ENCODE assay signal across 26 cellular contexts in genomic region chr14:53925201-53925766, GRCh38. TPM values are rescaled to one million over a fixed set of nuclear protein-coding genes. Genes with fewer than 3 reads are reported as not detected.
A peak's percentile ranks its signal among the peaks of the same experiment; 100 is the strongest.
DNase-seq lines count a peak whose midpoint lies in the region; ATAC-seq and TF ChIP-seq lines count a peak whose summit lies in the region.
"Had no signal": no experiment of that assay in that cellular context is flagged by ENCODE, and none has a peak within 500 bp of the region (broad histone marks: within the 10 kb centered on the region; RNA-seq: fewer than 3 reads in every experiment).

No MANE protein-coding gene starts in this region.

- H3K23ac ChIP-seq in trophoblast cell (ENCODE audit: low read length) = no peak overlapping the region

- H2AK5ac ChIP-seq in trophoblast cell (ENCODE audit: low read length) = no peak overlapping the region

- no peaks in the 10 kb centered on the region for H3K36me3 ChIP-seq in Caco-2 (ENCODE audit: control insufficient read depth, insufficient read depth, low read length)
- H3K36me3 ChIP-seq in RWPE2 (ENCODE audit: low read depth) = no peaks in the 10 kb centered on the region
- H3K36me3 ChIP-seq in trophoblast cell (ENCODE audit: control insufficient read depth in 1 of 2, insufficient read depth in 2 of 2, low read length in 2 of 2) = no peaks in the 10 kb centered on the region
- H3K36me3 ChIP-seq: brain microvascular endothelial cell, colonic mucosa, sigmoid colon, thoracic aorta had no signal

- H4K91ac ChIP-seq in trophoblast cell (ENCODE audit: low read depth, low read length) = no peak overlapping the region

- H3K79me1 ChIP-seq in trophoblast cell (ENCODE audit: low read length) = peaks cover 13% of the 10 kb centered on the region

- CTCF ChIA-PET in Caco-2 (lab: Charles Lee) = interaction anchor here (1.0 kb wide), 1 partner anchor 413 kb away, joined by 3 read pairs; no protein-coding TSS in a partner anchor

- no peak overlapping the region for H3K4me3 ChIP-seq in Caco-2 (ENCODE audit: low read depth, low read length)
- H3K4me3 ChIP-seq in RWPE2 (ENCODE audit: severe bottlenecking) = no peak overlapping the region
- H3K4me3 ChIP-seq in fibroblast of mammary gland (ENCODE audit: control insufficient read depth, low read depth, low read length) = no peak overlapping the region
- no peak overlapping the region for H3K4me3 ChIP-seq in trophoblast cell (ENCODE audit: low read depth, low read length)
- H3K4me3 ChIP-seq: colonic mucosa, mucosa of descending colon, sigmoid colon, thoracic aorta had no signal

- ATAC-seq in RWPE2 (ENCODE audit: low read depth) = no peak
- ATAC-seq in HG03439 (IDR thresholded peaks at IDR 0.05; ENCODE audit: unreplicated experiment) = no peak
- ATAC-seq in GM19463 (IDR thresholded peaks at IDR 0.05; ENCODE audit: unreplicated experiment) = no peak
- ATAC-seq: HepG2; left ventricle myocardium superior; stimulated activated effector memory CD8-positive, alpha-beta T cell treated with anti-CD3 and anti-CD28 coated beads, Interleukin-12 subunit alpha, Interleukin-12 subunit beta, amount 100 ng/mL, for 72 hours had no signal

- H2AFZ ChIP-seq in trophoblast cell (ENCODE audit: insufficient read depth, low read length, poor library complexity) = no peak overlapping the region

- H2BK12ac ChIP-seq in trophoblast cell (ENCODE audit: low read length) = peak overlapping the region; percentile 5

- no peak overlapping the region for H3K9ac ChIP-seq in trophoblast cell (ENCODE audit: low read length)

- WGBS in trophoblast cell (ENCODE audit: extremely low coverage, insufficient coverage, insufficient read length) = no CpG with 5 or more reads among the region's 6 CpGs

- H3K27ac Mint-ChIP-seq in Caco-2 (ENCODE audit: unreplicated experiment) = peak overlapping the region; percentile 27
- H3K27ac Mint-ChIP-seq: activated B cell treated with CpG ODN at 0.5 μM for 24 hours; activated naive CD8-positive, alpha-beta T cell treated with anti-CD3 and anti-CD28 coated beads, Interleukin-2, amount 10 ng/mL, durations not matched to agents 7 days and 5 days; CD4-positive, alpha-beta memory T cell; stimulated activated effector memory CD8-positive, alpha-beta T cell treated with anti-CD3 and anti-CD28 coated beads, Interleukin-12 subunit alpha, Interleukin-12 subunit beta, amount 100 ng/mL, for 72 hours had no signal

- H3K27ac ChIP-seq in RWPE2 (ENCODE audit: poor library complexity, severe bottlenecking) = peak overlapping the region; percentile 82
- H3K27ac ChIP-seq in trophoblast cell (ENCODE audit: low read depth, low read length) = peak overlapping the region; percentile 82
- H3K27ac ChIP-seq: brain microvascular endothelial cell, colonic mucosa, sigmoid colon, thoracic aorta had no signal

- H3K79me2 ChIP-seq in trophoblast cell (ENCODE audit: control insufficient read depth, insufficient read depth, low read length, poor library complexity) = no peaks in the 10 kb centered on the region

- peaks cover 72% of the 10 kb centered on the region for H3K4me1 Mint-ChIP-seq in Caco-2 (ENCODE audit: low read depth, unreplicated experiment)
- H3K4me1 Mint-ChIP-seq: activated B cell treated with CpG ODN at 0.5 μM for 24 hours; activated naive CD8-positive, alpha-beta T cell treated with anti-CD3 and anti-CD28 coated beads, Interleukin-2, amount 10 ng/mL, durations not matched to agents 7 days and 5 days; CD4-positive, alpha-beta memory T cell; neural crest cell; stimulated activated effector memory CD8-positive, alpha-beta T cell treated with anti-CD3 and anti-CD28 coated beads, Interleukin-12 subunit alpha, Interleukin-12 subunit beta, amount 100 ng/mL, for 72 hours had no signal

- POLR2A ChIA-PET in Caco-2 (lab: Charles Lee) = no interaction called here

- H3K4me1 ChIP-seq in Caco-2 (peaks cover 63% of the 10 kb centered on the region), RWPE2 (ENCODE audit: insufficient read depth, poor library complexity, severe bottlenecking) (peaks cover 24% of the 10 kb centered on the region), trophoblast cell (ENCODE audit: control insufficient read depth in 1 of 2, insufficient read depth in 2 of 2, low read length in 2 of 2) (peaks cover 10 to 24% of the 10 kb centered on the region in 2 experiments)
- H3K4me1 ChIP-seq: colonic mucosa, sigmoid colon had no signal

- peak overlapping the region; percentile 25 for H3K4me2 ChIP-seq in trophoblast cell (ENCODE audit: low read length)

- TF ChIP-seq CTCF in Caco-2 (IDR thresholded peaks at IDR 0.05; ENCODE audit: insufficient read depth in 1 of 2, low read depth in 1 of 2, low read length in 1 of 2, severe bottlenecking in 1 of 2, unreplicated experiment in 1 of 2) (no peak), RWPE2 (IDR thresholded peaks at IDR 0.05; ENCODE audit: poor library complexity, severe bottlenecking) (no peak), fibroblast of mammary gland (conservative IDR thresholded peaks at IDR 0.05; ENCODE audit: control insufficient read depth, insufficient read depth, low read depth, low read length) (no peak)

- H3K9me3 ChIP-seq in Caco-2 (no peaks in the 10 kb centered on the region), RWPE2 (ENCODE audit: severe bottlenecking) (no peaks in the 10 kb centered on the region), trophoblast cell (ENCODE audit: insufficient read depth, low read depth, low read length) (no peaks in the 10 kb centered on the region)
- H3K9me3 ChIP-seq: colonic mucosa, mucosa of descending colon, sigmoid colon, thoracic aorta had no signal

- peak overlapping the region; percentile 35 for H2BK5ac ChIP-seq in trophoblast cell (ENCODE audit: low read depth, low read length, poor library complexity)

- H3K9me3 Mint-ChIP-seq in Caco-2 (ENCODE audit: unreplicated experiment) = peaks cover 24% of the 10 kb centered on the region
- H3K9me3 Mint-ChIP-seq: activated B cell treated with CpG ODN at 0.5 μM for 24 hours; activated naive CD8-positive, alpha-beta T cell treated with anti-CD3 and anti-CD28 coated beads, Interleukin-2, amount 10 ng/mL, durations not matched to agents 7 days and 5 days; CD4-positive, alpha-beta memory T cell; neural crest cell; stimulated activated effector memory CD8-positive, alpha-beta T cell treated with anti-CD3 and anti-CD28 coated beads, Interleukin-12 subunit alpha, Interleukin-12 subunit beta, amount 100 ng/mL, for 72 hours had no signal

- no peak overlapping the region for H3K4ac ChIP-seq in trophoblast cell (ENCODE audit: low read depth, low read length)

- peak overlapping the region; percentile 15 for H2BK120ac ChIP-seq in trophoblast cell (ENCODE audit: insufficient read depth, low read length, poor library complexity)

- H3K27me3 Mint-ChIP-seq in Caco-2 (ENCODE audit: insufficient read depth, unreplicated experiment) = no peaks in the 10 kb centered on the region

- H3K27me3 ChIP-seq in Caco-2 (replicated peaks; ENCODE audit: control insufficient read depth, insufficient read depth, low read length) (no peaks in the 10 kb centered on the region), RWPE2 (ENCODE audit: insufficient read depth, poor library complexity, severe bottlenecking) (no peaks in the 10 kb centered on the region), trophoblast cell (ENCODE audit: insufficient read depth, low read length) (no peaks in the 10 kb centered on the region)
- H3K27me3 ChIP-seq: brain microvascular endothelial cell, colonic mucosa, sigmoid colon had no signal

- H4K12ac ChIP-seq in trophoblast cell (ENCODE audit: low read depth, low read length) = no peak overlapping the region

- H3K14ac ChIP-seq in trophoblast cell (ENCODE audit: low read length) = no peak overlapping the region

- peaks cover 6% of the 10 kb centered on the region for H3K36me3 Mint-ChIP-seq in Caco-2 (ENCODE audit: insufficient read depth, unreplicated experiment)
- H3K36me3 Mint-ChIP-seq: activated naive CD8-positive, alpha-beta T cell treated with anti-CD3 and anti-CD28 coated beads, Interleukin-2, amount 10 ng/mL, durations not matched to agents 7 days and 5 days; CD4-positive, alpha-beta memory T cell; stimulated activated effector memory CD8-positive, alpha-beta T cell treated with anti-CD3 and anti-CD28 coated beads, Interleukin-12 subunit alpha, Interleukin-12 subunit beta, amount 100 ng/mL, for 72 hours had no signal

- H3K4me3 Mint-ChIP-seq in Caco-2 (ENCODE audit: unreplicated experiment) = peak overlapping the region; percentile 0
- H3K4me3 Mint-ChIP-seq: activated B cell treated with CpG ODN at 0.5 μM for 24 hours; activated naive CD8-positive, alpha-beta T cell treated with anti-CD3 and anti-CD28 coated beads, Interleukin-2, amount 10 ng/mL, durations not matched to agents 7 days and 5 days; CD4-positive, alpha-beta memory T cell; neural crest cell; stimulated activated effector memory CD8-positive, alpha-beta T cell treated with anti-CD3 and anti-CD28 coated beads, Interleukin-12 subunit alpha, Interleukin-12 subunit beta, amount 100 ng/mL, for 72 hours had no signal

- H4K8ac ChIP-seq in trophoblast cell (ENCODE audit: low read depth, low read length) = no peak overlapping the region

- DNase-seq in Caco-2 (no peak), RWPE2 (ENCODE audit: low spot score) (no peak), fibroblast of mammary gland (ENCODE audit: low read depth) (peak; percentile 40), trophoblast cell (peak; percentile 40 to 70), NAMALWA (ENCODE audit: low spot score) (no peak), NCI-H1436 treated with DMSO at 0.1 percent for 48 hours (lab: John Stamatoyannopoulos, UW) (no peak)
- DNase-seq: activated B cell treated with CpG ODN at 0.5 μM for 24 hours; activated CD4-positive, alpha-beta T cell treated with anti-CD3 and anti-CD28 coated beads, Interleukin-2, amount 50 U/mL, for 4 hours; activated CD8-positive, alpha-beta memory T cell treated with anti-CD3 and anti-CD28 coated beads, Interleukin-2, amount 50 U/mL, for 4 hours; activated naive CD8-positive, alpha-beta T cell treated with anti-CD3 and anti-CD28 coated beads, Interleukin-2, amount 10 ng/mL, durations not matched to agents 7 days and 5 days; CD4-positive, alpha-beta memory T cell; colonic mucosa; left ventricle myocardium superior; mucosa of descending colon; NCI-H1105 treated with DMSO at 0.1 percent for 48 hours; NCI-H524 treated with DMSO at 0.1 percent for 48 hours; sigmoid colon; stimulated activated CD4-positive, alpha-beta T cell treated with anti-CD3 and anti-CD28 coated beads, Interleukin-1b, Interleukin-23, amount 100 ng/mL, for 48 hours; T-helper 9 cell had no signal

- intact Hi-C loops in Caco-2 (cut with micrococcal nuclease; ENCODE audit: unreplicated experiment) = no loop called here

- BruUV-seq in Caco-2 (replicated peaks; lab: Mats Ljungman, UMichigan) = no TSS peak

- no peak overlapping the region for H3K18ac ChIP-seq in trophoblast cell (ENCODE audit: low read length)

RNA-seq across cellular contexts. Expression of gene BMP4, which starts 31.3 kb away (rescaled TPM):
- 108 and 113 TPM in 2 replicates for total RNA-seq in Caco-2 (2022)
- polyA plus RNA-seq in trophoblast cell (2013) = 16.6 and 17.9 TPM in 2 replicates

Comparison
In these comparisons a context has a peak if more than half of its experiments do, and no peak if none do; other contexts are left out.
1. DNase-seq: peak in fibroblast of mammary gland (single experiment) and trophoblast cell (2 of 2); none in Caco-2 (0 of 2), RWPE2 (single experiment), NAMALWA (single experiment) and NCI-H1436 treated with DMSO at 0.1 percent for 48 hours (single experiment).